Comparison of ENCODE assay signal across 20 cellular contexts in the genomic region with DNA sequence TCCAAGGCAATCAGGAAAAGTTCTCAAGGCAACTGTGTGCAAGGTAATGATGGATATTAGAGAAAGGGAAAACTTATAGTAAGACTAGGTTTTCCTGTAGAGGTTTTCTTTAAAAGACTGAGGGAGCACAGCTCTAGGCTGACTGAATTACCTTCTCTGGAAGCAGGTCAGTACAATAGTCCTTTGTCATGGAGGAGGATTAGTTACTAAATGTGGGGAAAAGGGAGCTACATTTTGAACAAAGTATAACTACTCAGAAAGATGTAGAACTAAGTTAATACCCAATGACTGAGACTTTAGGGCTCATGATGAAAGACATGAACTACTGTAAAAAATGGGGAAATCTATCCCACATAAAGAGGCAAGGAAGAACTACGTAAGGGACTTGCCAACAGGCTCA.
DNase-seq lines count a peak whose midpoint lies in the region; ATAC-seq, FAIRE-seq and TF ChIP-seq lines count a peak whose summit lies in the region.
"Had no signal": no experiment of that assay in that cellular context is flagged by ENCODE, and none has a peak within 500 bp of the region (broad histone marks: within the 10 kb centered on the region; RNA-seq: fewer than 3 reads in every experiment).

No MANE protein-coding gene starts in this region.

- H3K4me1 ChIP-seq in HAP-1 (peaks cover 12% of the 10 kb centered on the region), H1 (replicated peaks in 1 of 4; ENCODE audit: control insufficient read depth in 3 of 4, insufficient read depth in 4 of 4, low read length in 3 of 4) (peaks cover 0 to 6% (median 4%) of the 10 kb centered on the region in 4 experiments; a peak in 3 of 7 replicates), neural progenitor cell (peaks cover 27% of the 10 kb centered on the region)
- H3K4me1 ChIP-seq: BE2C had no signal

- H3K9ac ChIP-seq in H1 (replicated peaks in 1 of 4; ENCODE audit: extremely low read depth in 1 of 4, low read depth in 3 of 4, low read length in 3 of 4), result no peak overlapping the region
- H3K9ac ChIP-seq in neural progenitor cell, result no peak overlapping the region

- H3K56ac ChIP-seq in H1 (replicated peaks; ENCODE audit: insufficient read length, low read depth, low read length), result no peak overlapping the region

- in situ Hi-C loops in HAP-1 (cut with MboI; ENCODE audit: low sequenced_read_pairs), result no loop called here

- H3K9me3 ChIP-seq in HAP-1 (no peaks in the 10 kb centered on the region), H1 (ENCODE audit: insufficient read depth in 2 of 2, low read depth in 1 of 2, low read length in 1 of 2) (no peaks in the 10 kb centered on the region), neural progenitor cell (ENCODE audit: low read depth) (no peaks in the 10 kb centered on the region)
- H3K9me3 ChIP-seq: BE2C had no signal

- H3F3A ChIP-seq in neural progenitor cell (ENCODE audit: low read depth), result peaks cover 25% of the 10 kb centered on the region

- no peak for TF ChIP-seq RAD21 in H1 (IDR thresholded peaks at IDR 0.05 in 1 of 2, conservative IDR thresholded peaks at IDR 0.05 in 1 of 2; ENCODE audit: low read depth in 2 of 2, low read length in 2 of 2)

- no peak overlapping the region; the same call in 1 of the 2 replicates for H3K27ac ChIP-seq in H1 (ENCODE audit: low read depth, low read length)
- H3K27ac ChIP-seq in neural progenitor cell, result peak overlapping the region; percentile 57

- H3K79me2 ChIP-seq in H1 (ENCODE audit: control insufficient read depth in 1 of 2, insufficient read depth in 2 of 2, low read length in 2 of 2), result no peaks in the 10 kb centered on the region
- peaks cover 9% of the 10 kb centered on the region for H3K79me2 ChIP-seq in neural progenitor cell (ENCODE audit: low read depth)

- no peaks in the 10 kb centered on the region for H3K9me3 Mint-ChIP-seq in neural progenitor cell
- H3K9me3 Mint-ChIP-seq in activated CD8-positive, alpha-beta T cell treated with anti-CD3 and anti-CD28 coated beads, Interleukin-2, amount 10 ng/mL, durations not matched to agents 7 days and 5 days (ENCODE audit: insufficient read depth), result no peaks in the 10 kb centered on the region
- H3K9me3 Mint-ChIP-seq: CD4-positive, CD25-positive, alpha-beta regulatory T cell; CD8-positive, alpha-beta memory T cell had no signal

- H4K91ac ChIP-seq in H1 (replicated peaks; ENCODE audit: insufficient read length, low read length), result no peak overlapping the region

- H3K36me3 ChIP-seq in HAP-1 (replicated peaks) (peaks cover 2% of the 10 kb centered on the region; the same call in 1 of the 2 replicates), H1 (ENCODE audit: control insufficient read depth in 2 of 4, insufficient read depth in 4 of 4, low read length in 3 of 4) (peaks cover 0 to 5% (median 1%) of the 10 kb centered on the region in 4 experiments; a peak in 5 of 8 replicates), neural progenitor cell (peaks cover 7% of the 10 kb centered on the region)
- H3K36me3 ChIP-seq: BE2C had no signal

- no peak overlapping the region for H3K14ac ChIP-seq in H1 (ENCODE audit: insufficient read length)

- H3K4me1 Mint-ChIP-seq in neural progenitor cell, result no peaks in the 10 kb centered on the region
- peaks cover 14% of the 10 kb centered on the region for H3K4me1 Mint-ChIP-seq in activated CD8-positive, alpha-beta T cell treated with anti-CD3 and anti-CD28 coated beads, Interleukin-2, amount 10 ng/mL, durations not matched to agents 7 days and 5 days (ENCODE audit: low read depth)

- H2AFZ ChIP-seq in H1 (ENCODE audit: low read length), result no peak overlapping the region
- H2AFZ ChIP-seq in neural progenitor cell (replicated peaks), result no peak overlapping the region

- TF ChIP-seq CTCF in H1 (IDR thresholded peaks at IDR 0.05; ENCODE audit: control extremely low read depth in 1 of 3, insufficient read depth in 1 of 3, low read depth in 1 of 3, low read length in 3 of 3) (no peak), neural progenitor cell (IDR thresholded peaks at IDR 0.05) (no peak)

- no peak overlapping the region for H2AK5ac ChIP-seq in H1 (ENCODE audit: low read depth, low read length)

- no peak overlapping the region for H4K8ac ChIP-seq in H1 (ENCODE audit: extremely low read depth, insufficient read depth, low read length)

- no peak for TF ChIP-seq EP300 in H1 (IDR thresholded peaks at IDR 0.05; ENCODE audit: borderline replicate concordance in 1 of 2, low read depth in 2 of 2, low read length in 2 of 2)

- no peaks in the 10 kb centered on the region for H3K27me3 Mint-ChIP-seq in neural progenitor cell (ENCODE audit: insufficient read depth, low read depth)
- no peaks in the 10 kb centered on the region for H3K27me3 Mint-ChIP-seq in activated CD8-positive, alpha-beta T cell treated with anti-CD3 and anti-CD28 coated beads, Interleukin-2, amount 10 ng/mL, durations not matched to agents 7 days and 5 days (ENCODE audit: low read depth)
- H3K27me3 Mint-ChIP-seq: CD4-positive, CD25-positive, alpha-beta regulatory T cell; CD8-positive, alpha-beta memory T cell had no signal

- H3K23me2 ChIP-seq in H1 (ENCODE audit: low read depth, low read length), result no peaks in the 10 kb centered on the region

- POLR2A ChIA-PET in H1 (lab: Charles Lee; ENCODE audit: partially characterized antibody), result interaction anchor here (0.5 to 0.6 kb wide), 2 partner anchors 52 to 825 kb away, joined by 3 to 5 read pairs; no protein-coding TSS in a partner anchor
- POLR2A ChIA-PET in activated CD8-positive, alpha-beta T cell treated with anti-CD3 and anti-CD28 coated beads, Interleukin-2, amount 10 ng/mL, durations not matched to agents 7 days and 5 days (lab: Charles Lee), result no interaction called here

- H4K20me1 ChIP-seq in H1 (replicated peaks in 1 of 2; ENCODE audit: control insufficient read depth in 1 of 2, insufficient read depth in 2 of 2, low read length in 2 of 2) (no peaks in the 10 kb centered on the region), neural progenitor cell (ENCODE audit: low read depth) (peaks cover 18% of the 10 kb centered on the region)

- no peak overlapping the region for H3K4ac ChIP-seq in H1 (replicated peaks; ENCODE audit: insufficient read length, low read depth, low read length)

- H3K79me1 ChIP-seq in H1 (ENCODE audit: low read depth, low read length), result no peaks in the 10 kb centered on the region

- FAIRE-seq in H1 (lab: Jason Lieb, UNC), result no peak
- FAIRE-seq: GM12878, GM19239, K562 had no signal

- no peak overlapping the region for H2BK5ac ChIP-seq in H1 (ENCODE audit: low read depth, low read length)

- no peak overlapping the region for H2BK20ac ChIP-seq in H1 (ENCODE audit: low read length)

- no peak overlapping the region for H2BK120ac ChIP-seq in H1 (replicated peaks; ENCODE audit: low read depth, low read length)

- no peak for ATAC-seq in activated CD8-positive, alpha-beta T cell treated with anti-CD3 and anti-CD28 coated beads, Interleukin-2, amount 10 ng/mL, durations not matched to agents 7 days and 5 days
- ATAC-seq in HG03378 (IDR thresholded peaks at IDR 0.05; ENCODE audit: unreplicated experiment) (no peak), GM21526 (IDR thresholded peaks at IDR 0.05; ENCODE audit: low FRiP score, unreplicated experiment) (no peak), SK-N-SH treated with all-trans-retinoic acid at 6 μM for 48 hours (no peak)
- ATAC-seq: GM12878, K562 had no signal

- peaks cover 25% of the 10 kb centered on the region for H3K36me3 Mint-ChIP-seq in neural progenitor cell
- H3K36me3 Mint-ChIP-seq in activated CD8-positive, alpha-beta T cell treated with anti-CD3 and anti-CD28 coated beads, Interleukin-2, amount 10 ng/mL, durations not matched to agents 7 days and 5 days (ENCODE audit: low read depth), result peaks cover 10% of the 10 kb centered on the region

- CTCF ChIA-PET in H1 (lab: Charles Lee; ENCODE audit: partially characterized antibody), result no interaction called here
- CTCF ChIA-PET in activated CD8-positive, alpha-beta T cell treated with anti-CD3 and anti-CD28 coated beads, Interleukin-2, amount 10 ng/mL, durations not matched to agents 7 days and 5 days (lab: Charles Lee), result no interaction called here

- H3K4me3 Mint-ChIP-seq in neural progenitor cell, result no peak overlapping the region
- H3K4me3 Mint-ChIP-seq in activated CD8-positive, alpha-beta T cell treated with anti-CD3 and anti-CD28 coated beads, Interleukin-2, amount 10 ng/mL, durations not matched to agents 7 days and 5 days, result no peak overlapping the region
- H3K4me3 Mint-ChIP-seq: CD4-positive, CD25-positive, alpha-beta regulatory T cell; CD8-positive, alpha-beta memory T cell had no signal

- H3K27me3 ChIP-seq in HAP-1 (ENCODE audit: low read depth) (no peaks in the 10 kb centered on the region), H1 (replicated peaks in 1 of 4; ENCODE audit: control insufficient read depth in 3 of 4, extremely low read depth in 1 of 4, insufficient read depth in 3 of 4, low read length in 3 of 4) (no peaks in the 10 kb centered on the region), neural progenitor cell (no peaks in the 10 kb centered on the region)
- H3K27me3 ChIP-seq: BE2C had no signal

- H2BK15ac ChIP-seq in H1 (ENCODE audit: low read length), result no peak overlapping the region

- peak overlapping the region; percentile 1 to 34; a peak in 2 of 4 replicates for H3K4me2 ChIP-seq in H1 (ENCODE audit: insufficient read depth in 1 of 2, low read depth in 2 of 2, low read length in 2 of 2)
- peak overlapping the region; percentile 64 for H3K4me2 ChIP-seq in neural progenitor cell

- no peak for TF ChIP-seq POLR2A in H1 (IDR thresholded peaks at IDR 0.05; ENCODE audit: control extremely low read depth in 1 of 2, low read depth in 2 of 2, low read length in 2 of 2)

- DNase-seq in HAP-1 (ENCODE audit: low spot score in 2 of 2), result peak; percentile 13 to 90
- no peak for DNase-seq in H1 (ENCODE audit: low read depth in 1 of 2, low spot score in 2 of 2)
- peak; percentile 35 for DNase-seq in neural progenitor cell (ENCODE audit: low spot score)
- DNase-seq in activated CD8-positive, alpha-beta T cell treated with anti-CD3 and anti-CD28 coated beads, Interleukin-2, amount 10 ng/mL, durations not matched to agents 7 days and 5 days, result no peak
- DNase-seq: ACHN; BE2C; C1 segment of cervical spinal cord; CD4-positive, CD25-positive, alpha-beta regulatory T cell; CD8-positive, alpha-beta memory T cell; COR-L47; DMS 273 treated with DMSO at 0.1 percent for 48 hours; DMS53; DND-41; EL had no signal

- H2BK12ac ChIP-seq in H1 (ENCODE audit: low read depth, low read length), result no peak overlapping the region

- H3K18ac ChIP-seq in H1 (ENCODE audit: extremely low read depth, low read length), result no peak overlapping the region

- H3K4me3 ChIP-seq in HAP-1, result no peak overlapping the region
- no peak overlapping the region for H3K4me3 ChIP-seq in H1 (ENCODE audit: extremely low read depth in 1 of 4, insufficient read depth in 2 of 4, low read depth in 3 of 4, low read length in 4 of 4)
- peak overlapping the region; percentile 14 for H3K4me3 ChIP-seq in neural progenitor cell
- H3K4me3 ChIP-seq: GM12878, K562 had no signal

- H3K27ac Mint-ChIP-seq in neural progenitor cell, result no peak overlapping the region
- no peak overlapping the region for H3K27ac Mint-ChIP-seq in activated CD8-positive, alpha-beta T cell treated with anti-CD3 and anti-CD28 coated beads, Interleukin-2, amount 10 ng/mL, durations not matched to agents 7 days and 5 days
- H3K27ac Mint-ChIP-seq: CD4-positive, CD25-positive, alpha-beta regulatory T cell; CD8-positive, alpha-beta memory T cell had no signal

- H3K23ac ChIP-seq in H1 (ENCODE audit: insufficient read length), result no peak overlapping the region

- WGBS in H1 (ENCODE audit: extremely low coverage in 1 of 2, insufficient coverage in 1 of 2, insufficient read length in 1 of 2, insufficient replicate concordance in 2 of 2, low coverage in 1 of 2, low lambda C conversion rate in 2 of 2, missing lambda C conversion rate in 1 of 2), 2 experiments, result 72% methylated on average over 1 of the region's 1 CpG; no CpG with 5 or more reads in 1 of the 2 experiments

- no peak overlapping the region for H4K5ac ChIP-seq in H1 (ENCODE audit: insufficient read length, low read depth, low read length)

Comparison
In these comparisons a context has a peak if more than half of its experiments do, and no peak if none do; other contexts are left out.
1. DNase-seq: peak in HAP-1 (2 of 2) and neural progenitor cell (single experiment); none in H1 (0 of 2) and activated CD8-positive, alpha-beta T cell treated with anti-CD3 and anti-CD28 coated beads, Interleukin-2, amount 10 ng/mL, durations not matched to agents 7 days and 5 days (single experiment).